ENCODE assay signal across 31 cellular contexts in genomic region chr17:30926516-30926915, GRCh38. TPM values are rescaled to one million over a fixed set of nuclear protein-coding genes. Genes with fewer than 3 reads are reported as not detected.
DNase-seq lines count a peak whose midpoint lies in the region; ATAC-seq and TF ChIP-seq lines count a peak whose summit lies in the region.
"Had no signal": no experiment of that assay in that cellular context is flagged by ENCODE, and none has a peak within 500 bp of the region (broad histone marks: within the 10 kb centered on the region; RNA-seq: fewer than 3 reads in every experiment).

No MANE protein-coding gene starts in this region.

- H3K9ac ChIP-seq in IMR-90 (ENCODE audit: low read depth, low read length) (no peak overlapping the region), OCI-LY3 (ENCODE audit: low read length) (no peak overlapping the region)

- H4K91ac ChIP-seq in IMR-90 (ENCODE audit: insufficient read depth, low read depth, low read length), result no peak overlapping the region

- BruUV-seq in IMR-90 (replicated peaks; lab: Mats Ljungman, UMichigan), result no TSS peak

- intact Hi-C loops in activated CD4-positive, alpha-beta T cell treated with anti-CD3 and anti-CD28 coated beads for 36 hours (cut with DNase I, micrococcal nuclease), result no loop called here
- intact Hi-C loops in IMR-90 (cut with micrococcal nuclease), result no loop called here
- intact Hi-C loops in posterior vena cava (cut with DNase I), result no loop called here
- intact Hi-C loops in vagina (cut with DNase I), result no loop called here

- POLR2A ChIA-PET in activated CD4-positive, alpha-beta T cell treated with anti-CD3 and anti-CD28 coated beads for 36 hours (lab: Charles Lee), result no interaction called here
- POLR2A ChIA-PET in IMR-90 (lab: Charles Lee; ENCODE audit: unreplicated experiment), result no interaction called here

- peaks cover 7% of the 10 kb centered on the region for H3K4me1 Mint-ChIP-seq in activated CD4-positive, alpha-beta T cell treated with anti-CD3 and anti-CD28 coated beads for 36 hours

- no peak overlapping the region for H3K4me2 ChIP-seq in IMR-90 (ENCODE audit: low read depth, low read length)
- H3K4me2 ChIP-seq in OCI-LY3 (ENCODE audit: low read length), result 0 out of 2 replicates have a peak overlapping the region, but pooled peaks have one; percentile 11
- H3K4me2 ChIP-seq: PC-9 had no signal

- peaks cover 16% of the 10 kb centered on the region for H3K27me3 ChIP-seq in IMR-90 (ENCODE audit: control insufficient read depth, insufficient read depth, low read length)
- peaks cover 10% of the 10 kb centered on the region; the same call in 1 of the 2 replicates for H3K27me3 ChIP-seq in OCI-LY3 (ENCODE audit: low read depth, low read length)
- no peaks in the 10 kb centered on the region for H3K27me3 ChIP-seq in vagina
- H3K27me3 ChIP-seq: ovary had no signal

- no peak overlapping the region for H2AK5ac ChIP-seq in IMR-90 (ENCODE audit: low read depth, low read length)

- H2BK15ac ChIP-seq in IMR-90 (ENCODE audit: low read depth, low read length), result no peak overlapping the region

- no peaks in the 10 kb centered on the region; the same call in 1 of the 2 replicates for H3K9me1 ChIP-seq in IMR-90 (ENCODE audit: insufficient read depth, low read length)

- no peak overlapping the region for H3K4ac ChIP-seq in IMR-90 (ENCODE audit: low read depth, low read length)

- H4K5ac ChIP-seq in IMR-90 (ENCODE audit: low read depth, low read length), result no peak overlapping the region

- H3K4me3 ChIP-seq in IMR-90 (ENCODE audit: insufficient read depth, low read depth, low read length) (no peak overlapping the region), OCI-LY3 (ENCODE audit: low read length) (no peak overlapping the region), vagina (no peak overlapping the region)
- H3K4me3 ChIP-seq: lung, ovary, PC-9, skin epidermis, stomach, uterus had no signal

- H3K79me2 ChIP-seq in OCI-LY3 (ENCODE audit: low read length), result no peaks in the 10 kb centered on the region

- CTCF ChIA-PET in activated CD4-positive, alpha-beta T cell treated with anti-CD3 and anti-CD28 coated beads for 36 hours (lab: Charles Lee), result interaction anchor here (1.0 to 1.3 kb wide), 2 partner anchors 12 to 27 kb away, joined by 3 to 4 read pairs; no protein-coding TSS in a partner anchor
- CTCF ChIA-PET in IMR-90 (lab: Yijun Ruan, JAX), result no interaction called here

- no peak overlapping the region for H3K14ac ChIP-seq in IMR-90 (replicated peaks; ENCODE audit: low read depth, low read length)

- H3K9me3 ChIP-seq in IMR-90 (ENCODE audit: control insufficient read depth, insufficient read depth, low read length) (no peaks in the 10 kb centered on the region), OCI-LY3 (ENCODE audit: insufficient read depth, low read length) (no peaks in the 10 kb centered on the region), vagina (no peaks in the 10 kb centered on the region)
- H3K9me3 ChIP-seq: Caco-2, ovary, stomach, uterus had no signal

- dilution Hi-C loops in IMR-90 (cut with HindIII; ENCODE audit: low sequenced_read_pairs, unreplicated experiment), result no loop called here

- no peak for TF ChIP-seq CTCF in IMR-90 (conservative IDR thresholded peaks at IDR 0.05; ENCODE audit: low read depth, low read length)
- no peak for TF ChIP-seq CTCF in OCI-LY3 (IDR thresholded peaks at IDR 0.05; ENCODE audit: low read depth, low read length)
- TF ChIP-seq CTCF in vagina (IDR thresholded peaks at IDR 0.05), result no peak

- no peak overlapping the region for H2BK20ac ChIP-seq in IMR-90 (ENCODE audit: low read depth, low read length)

- TF ChIP-seq RAD21 in IMR-90 (IDR thresholded peaks at IDR 0.05; ENCODE audit: low read length), result no peak

- H2AFZ ChIP-seq in IMR-90 (replicated peaks; ENCODE audit: low read length, poor library complexity), result no peak overlapping the region
- no peak overlapping the region for H2AFZ ChIP-seq in OCI-LY3 (ENCODE audit: low read depth, low read length)
- H2AFZ ChIP-seq: PC-9 had no signal

- H3K36me3 Mint-ChIP-seq in activated CD4-positive, alpha-beta T cell treated with anti-CD3 and anti-CD28 coated beads for 36 hours (ENCODE audit: low read depth), result peaks cover 2% of the 10 kb centered on the region
- H3K36me3 Mint-ChIP-seq: brain had no signal

- H4K20me1 ChIP-seq in IMR-90 (ENCODE audit: insufficient read depth, low read length) (no peaks in the 10 kb centered on the region), OCI-LY3 (ENCODE audit: insufficient read depth, low read length) (no peaks in the 10 kb centered on the region)

- H3K56ac ChIP-seq in IMR-90 (ENCODE audit: extremely low read depth, insufficient read depth, low read length), result no peak overlapping the region

- H3K18ac ChIP-seq in IMR-90 (ENCODE audit: low read depth, low read length), result no peak overlapping the region

- ATAC-seq in activated CD4-positive, alpha-beta T cell treated with anti-CD3 and anti-CD28 coated beads for 36 hours, result peak; percentile 57
- no peak for ATAC-seq in IMR-90 (ENCODE audit: low read depth)
- ATAC-seq: activated CD8-positive, alpha-beta T cell treated with anti-CD3 and anti-CD28 coated beads for 36 hours; Right ventricle myocardium inferior had no signal

- H3K23ac ChIP-seq in IMR-90 (ENCODE audit: low read depth, low read length), result no peak overlapping the region

- H3K27ac ChIP-seq in IMR-90 (ENCODE audit: insufficient read depth, low read length) (no peak overlapping the region), OCI-LY3 (ENCODE audit: low read length) (no peak overlapping the region), vagina (no peak overlapping the region)
- H3K27ac ChIP-seq: C4-2B, HL-60, ovary, PC-9, skin epidermis, stomach, uterus had no signal

- no peak for DNase-seq in activated CD4-positive, alpha-beta T cell treated with anti-CD3 and anti-CD28 coated beads for 36 hours
- no peak for DNase-seq in activated CD4-positive, alpha-beta T cell treated with anti-CD3 and anti-CD28 coated beads for 48 hours
- DNase-seq in IMR-90 (peak; percentile 20), posterior vena cava (ENCODE audit: low spot score) (no peak), vagina (ENCODE audit: extremely low spot score in 2 of 2) (no peak)
- peak; percentile 27 for DNase-seq in stimulated activated CD8-positive, alpha-beta memory T cell treated with anti-CD3 and anti-CD28 coated beads, Interleukin-4, amount 100 ng/mL, for 48 hours
- DNase-seq in activated CD8-positive, alpha-beta memory T cell treated with anti-CD3 and anti-CD28 coated beads, Interleukin-2, amount 50 U/mL, for 4 hours, result no peak
- DNase-seq: activated CD4-positive, alpha-beta T cell treated with anti-CD3 and anti-CD28 coated beads for 1 hour; activated CD8-positive, alpha-beta T cell treated with anti-CD3 and anti-CD28 coated beads for 36 hours; activated naive CD4-positive, alpha-beta T cell treated with anti-CD3 and anti-CD28 coated beads, Interleukin-2, amount 50 U/mL, for 16 hours; amniotic stem cell; Caco-2; hypothalamus; Kasumi-1; NCI-H1092 treated with DMSO at 0.1 percent for 48 hours; NCI-H187; NCI-H446 treated with DMSO at 0.1 percent for 48 hours; NCI-H774; ovary; PC-9; stomach; uterus had no signal

- H2BK120ac ChIP-seq in IMR-90 (ENCODE audit: low read depth, low read length), result no peak overlapping the region

- TF ChIP-seq POLR2A in IMR-90 (IDR thresholded peaks at IDR 0.05; ENCODE audit: low read depth, low read length) (no peak), vagina (IDR thresholded peaks at IDR 0.05) (no peak)

- no peak overlapping the region for H4K8ac ChIP-seq in IMR-90 (ENCODE audit: low read depth in 2 of 2, low read length in 2 of 2)

- H2BK5ac ChIP-seq in IMR-90 (ENCODE audit: low read depth, low read length, poor library complexity, severe bottlenecking), result no peak overlapping the region

- H2AK9ac ChIP-seq in IMR-90 (replicated peaks; ENCODE audit: low read depth, low read length, poor library complexity), result no peak overlapping the region

- H3K27me3 Mint-ChIP-seq in activated CD4-positive, alpha-beta T cell treated with anti-CD3 and anti-CD28 coated beads for 36 hours, result peaks cover 27% of the 10 kb centered on the region

- no peak overlapping the region for H3K27ac Mint-ChIP-seq in activated CD4-positive, alpha-beta T cell treated with anti-CD3 and anti-CD28 coated beads for 36 hours
- H3K27ac Mint-ChIP-seq: activated CD8-positive, alpha-beta T cell treated with anti-CD3 and anti-CD28 coated beads for 36 hours; activated T-helper 2 cell treated with anti-CD3 and anti-CD28 coated beads, Interferon-gamma antibody, Interleukin-2, Interleukin-4, amounts not matched to agents 10 μg/mL and 5 μg/mL and 100 μg/mL, durations not matched to agents 14 hours and 24 hours and 36 hours; brain; nephron had no signal

- in situ Hi-C loops in IMR-90 (cut with MboI; ENCODE audit: low sequenced_read_pairs), result no loop called here

- no peaks in the 10 kb centered on the region for H3K36me3 ChIP-seq in IMR-90 (ENCODE audit: control insufficient read depth, insufficient read depth, low read length)
- no peaks in the 10 kb centered on the region for H3K36me3 ChIP-seq in OCI-LY3 (replicated peaks; ENCODE audit: low read depth, low read length)
- H3K36me3 ChIP-seq in vagina, result no peaks in the 10 kb centered on the region
- H3K36me3 ChIP-seq: ovary, stomach, uterus had no signal

- no peak overlapping the region for H3K4me3 Mint-ChIP-seq in activated CD4-positive, alpha-beta T cell treated with anti-CD3 and anti-CD28 coated beads for 36 hours
- H3K4me3 Mint-ChIP-seq: activated CD8-positive, alpha-beta T cell treated with anti-CD3 and anti-CD28 coated beads for 36 hours; brain; nephron had no signal

- H3K9me3 Mint-ChIP-seq in activated CD4-positive, alpha-beta T cell treated with anti-CD3 and anti-CD28 coated beads for 36 hours (ENCODE audit: low read depth), result no peaks in the 10 kb centered on the region
- H3K9me3 Mint-ChIP-seq: activated CD8-positive, alpha-beta T cell treated with anti-CD3 and anti-CD28 coated beads for 36 hours; activated T-helper 2 cell treated with anti-CD3 and anti-CD28 coated beads, Interferon-gamma antibody, Interleukin-2, Interleukin-4, amounts not matched to agents 10 μg/mL and 5 μg/mL and 100 μg/mL, durations not matched to agents 14 hours and 24 hours and 36 hours; nephron had no signal

- no peaks in the 10 kb centered on the region for H3K79me1 ChIP-seq in IMR-90 (ENCODE audit: low read depth in 1 of 2, low read length in 2 of 2)

- WGBS in IMR-90 (ENCODE audit: extremely low coverage in 2 of 2, insufficient read length in 1 of 2), 2 experiments, result 100% methylated on average over 1 of the region's 6 CpGs; no CpG with 5 or more reads in 1 of the 2 experiments

- H3K4me1 ChIP-seq in IMR-90 (ENCODE audit: control insufficient read depth, insufficient read depth, low read length) (no peaks in the 10 kb centered on the region), OCI-LY3 (ENCODE audit: low read length) (peaks cover 15% of the 10 kb centered on the region), vagina (peaks cover 11% of the 10 kb centered on the region)
- H3K4me1 ChIP-seq: Caco-2 had no signal

RNA-seq across cellular contexts. Expression of gene ADAP2, which starts 4.8 kb away (rescaled TPM):
- 1 to 10 TPM in 1 of 2 experiments, under 1 TPM in 1; 0.72 to 1.2 TPM for total RNA-seq in activated CD4-positive, alpha-beta T cell treated with anti-CD3 and anti-CD28 coated beads for 36 hours
- 0.90 and 1.1 TPM in 2 replicates for total RNA-seq in IMR-90 (2012; rRNA removed)
- polyA plus RNA-seq in IMR-90 (2012; rRNA removed), result 0.90 and 1.2 TPM in 2 replicates
- polyA plus RNA-seq in IMR-90 (2012; cell fraction: cytosol; rRNA removed), result 0.79 and 6.5 TPM in 2 replicates
- 1.6 and 1.9 TPM in 2 replicates for polyA plus RNA-seq in IMR-90 (2012; cell fraction: nucleus; rRNA removed; ENCODE audit: low replicate concordance)
- total RNA-seq in posterior vena cava, result 10 to 100 TPM; 18.8 to 28.1 TPM
- 14.0 TPM for total RNA-seq in vagina

RNA-seq across cellular contexts. Expression of gene TEFM, which starts 20.5 kb away (rescaled TPM):
- 10 to 100 TPM; 13.4 to 15.3 TPM for total RNA-seq in activated CD4-positive, alpha-beta T cell treated with anti-CD3 and anti-CD28 coated beads for 36 hours
- 13.8 and 17.8 TPM in 2 replicates for total RNA-seq in IMR-90 (2012; rRNA removed)
- polyA plus RNA-seq in IMR-90 (2012; rRNA removed), result 4.8 and 7.9 TPM in 2 replicates
- 2.4 and 3.0 TPM in 2 replicates for polyA plus RNA-seq in IMR-90 (2012; cell fraction: cytosol; rRNA removed)
- polyA plus RNA-seq in IMR-90 (2012; cell fraction: nucleus; rRNA removed; ENCODE audit: low replicate concordance), result 1.1 and 11.9 TPM in 2 replicates
- total RNA-seq in posterior vena cava, result 10 to 100 TPM; 15.1 to 15.8 TPM
- 5.6 TPM for total RNA-seq in vagina

RNA-seq across cellular contexts. Expression of gene RNF135, which starts 44.3 kb away (rescaled TPM):
- 1 to 10 TPM; 5.8 to 6.0 TPM for total RNA-seq in activated CD4-positive, alpha-beta T cell treated with anti-CD3 and anti-CD28 coated beads for 36 hours
- 5.3 and 5.9 TPM in 2 replicates for total RNA-seq in IMR-90 (2012; rRNA removed)
- polyA plus RNA-seq in IMR-90 (2012; rRNA removed), result 8.6 and 9.0 TPM in 2 replicates
- polyA plus RNA-seq in IMR-90 (2012; cell fraction: cytosol; rRNA removed), result 8.2 and 8.4 TPM in 2 replicates
- 5.9 and 8.5 TPM in 2 replicates for polyA plus RNA-seq in IMR-90 (2012; cell fraction: nucleus; rRNA removed; ENCODE audit: low replicate concordance)
- total RNA-seq in posterior vena cava, result 10 to 100 TPM; 16.7 to 23.6 TPM
- total RNA-seq in vagina, result 21.1 TPM

Comparison
In these comparisons a context has a peak if more than half of its experiments do, and no peak if none do; other contexts are left out.
1. DNase-seq: peak in IMR-90 (single experiment) and stimulated activated CD8-positive, alpha-beta memory T cell treated with anti-CD3 and anti-CD28 coated beads, Interleukin-4, amount 100 ng/mL, for 48 hours (single experiment); none in activated CD4-positive, alpha-beta T cell treated with anti-CD3 and anti-CD28 coated beads for 36 hours (single experiment), activated CD4-positive, alpha-beta T cell treated with anti-CD3 and anti-CD28 coated beads for 48 hours (single experiment), activated CD8-positive, alpha-beta memory T cell treated with anti-CD3 and anti-CD28 coated beads, Interleukin-2, amount 50 U/mL, for 4 hours (single experiment), posterior vena cava (single experiment) and vagina (0 of 2).